Comparison of ENCODE assay signal across 18 cellular contexts in the genomic region with DNA sequence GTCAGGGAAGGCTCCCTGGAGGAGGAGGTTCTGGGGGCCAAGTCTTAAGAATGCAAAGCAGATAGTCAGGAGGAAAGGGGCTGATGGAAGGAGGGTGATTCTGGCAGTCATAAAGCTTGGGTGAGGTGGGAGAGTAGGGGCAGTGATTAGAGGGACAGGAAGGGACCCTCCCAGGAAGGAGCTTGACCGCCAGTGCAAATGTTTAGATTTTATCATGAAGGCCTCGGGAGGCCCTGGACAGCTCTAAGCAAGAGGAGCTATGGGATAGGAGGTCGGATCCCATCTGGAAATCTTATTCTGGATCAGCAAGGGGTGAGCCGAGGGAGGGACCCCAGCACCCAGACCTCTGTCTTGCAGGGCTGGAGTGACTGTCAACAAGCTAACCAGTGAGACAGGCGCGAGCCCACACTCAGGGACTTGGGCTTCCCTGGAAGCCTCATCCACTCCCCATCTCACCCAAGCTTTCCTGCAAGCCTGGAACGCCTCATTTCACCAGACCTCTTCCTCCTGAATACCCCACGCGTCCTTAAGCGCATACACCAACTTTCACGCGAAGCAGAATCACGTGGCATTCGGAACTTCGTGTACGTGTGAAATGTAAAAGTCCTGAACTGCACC. TPM values are rescaled to one million over a fixed set of nuclear protein-coding genes. Genes with fewer than 3 reads are reported as not detected.
DNase-seq lines count a peak whose midpoint lies in the region; ATAC-seq, FAIRE-seq and TF ChIP-seq lines count a peak whose summit lies in the region.
"Had no signal": no experiment of that assay in that cellular context is flagged by ENCODE, and none has a peak within 500 bp of the region (broad histone marks: within the 10 kb centered on the region; RNA-seq: fewer than 3 reads in every experiment).

No MANE protein-coding gene starts in this region.

- no peak overlapping the region for H3K4me3 ChIP-seq in SK-N-SH (ENCODE audit: low read depth in 2 of 2, low read length in 1 of 2)
- H3K4me3 ChIP-seq in GM23338 = no peak overlapping the region
- no peak overlapping the region for H3K4me3 ChIP-seq in H1 (ENCODE audit: extremely low read depth in 1 of 4, insufficient read depth in 2 of 4, low read depth in 3 of 4, low read length in 4 of 4)

- TF ChIP-seq EP300 in SK-N-SH (IDR thresholded peaks at IDR 0.05; ENCODE audit: borderline replicate concordance in 1 of 2, low read depth in 1 of 2, low read length in 1 of 2) = no peak
- TF ChIP-seq EP300 in H1 (IDR thresholded peaks at IDR 0.05; ENCODE audit: borderline replicate concordance in 1 of 2, low read depth in 2 of 2, low read length in 2 of 2) = no peak

- no peak for TF ChIP-seq POLR2A in H1 (IDR thresholded peaks at IDR 0.05; ENCODE audit: control extremely low read depth in 1 of 2, low read depth in 2 of 2, low read length in 2 of 2)
- TF ChIP-seq POLR2A in erythroblast (IDR thresholded peaks at IDR 0.05; ENCODE audit: low read length) = no peak

- H3K36me3 Mint-ChIP-seq in GM23338 (ENCODE audit: low read depth) = no peaks in the 10 kb centered on the region; the same call in 2 of the 3 replicates
- no peaks in the 10 kb centered on the region for H3K36me3 Mint-ChIP-seq in activated CD4-positive, alpha-beta memory T cell treated with anti-CD3 and anti-CD28 coated beads, Interleukin-2, amount 10 ng/mL, durations not matched to agents 7 days and 5 days (ENCODE audit: low read depth)
- H3K36me3 Mint-ChIP-seq: IgD-negative memory B cell had no signal

- peak overlapping the region; percentile 17; the same call in 1 of the 2 replicates for H2BK12ac ChIP-seq in H1 (ENCODE audit: low read depth, low read length)

- ATAC-seq in SK-N-SH treated with all-trans-retinoic acid at 6 μM for 48 hours (no peak), GM23338 (no peak)

- no peak overlapping the region for H2BK15ac ChIP-seq in H1 (ENCODE audit: low read length)

- no peak overlapping the region for H4K91ac ChIP-seq in H1 (replicated peaks; ENCODE audit: insufficient read length, low read length)

- H4K20me1 ChIP-seq in SK-N-SH (ENCODE audit: insufficient read depth) (no peaks in the 10 kb centered on the region), GM23338 (replicated peaks; ENCODE audit: insufficient read depth) (no peaks in the 10 kb centered on the region), H1 (replicated peaks in 1 of 2; ENCODE audit: control insufficient read depth in 1 of 2, insufficient read depth in 2 of 2, low read length in 2 of 2) (peaks cover 0 to 1% of the 10 kb centered on the region in 2 experiments)

- POLR2A ChIA-PET in SK-N-SH (lab: Yijun Ruan, JAX) (interaction anchor here (0.9 kb wide), 1 partner anchor 77 kb away, joined by 3 read pairs; no protein-coding TSS in a partner anchor), H1 (lab: Charles Lee; ENCODE audit: partially characterized antibody) (interaction anchor here (0.7 to 1.8 kb wide), 2 partner anchors 50 to 53 kb away, joined by 3 to 4 read pairs; no protein-coding TSS in a partner anchor)
- POLR2A ChIA-PET in activated CD4-positive, alpha-beta memory T cell treated with anti-CD3 and anti-CD28 coated beads, Interleukin-2, amount 10 ng/mL, durations not matched to agents 7 days and 5 days (lab: Charles Lee) = no interaction called here

- peak overlapping the region; percentile 8; the same call in 1 of the 2 replicates for H3K27ac Mint-ChIP-seq in GM23338
- H3K27ac Mint-ChIP-seq in activated CD4-positive, alpha-beta memory T cell treated with anti-CD3 and anti-CD28 coated beads, Interleukin-2, amount 10 ng/mL, durations not matched to agents 7 days and 5 days = no peak overlapping the region
- H3K27ac Mint-ChIP-seq: B cell; CD4-positive, alpha-beta memory T cell; IgD-negative memory B cell had no signal

- H3K9me3 ChIP-seq in SK-N-SH (no peaks in the 10 kb centered on the region), H1 (ENCODE audit: insufficient read depth in 2 of 2, low read depth in 1 of 2, low read length in 1 of 2) (no peaks in the 10 kb centered on the region; a peak in 1 of 4 replicates)

- H3K79me2 ChIP-seq in SK-N-SH (ENCODE audit: insufficient read depth) (no peaks in the 10 kb centered on the region), GM23338 (replicated peaks; ENCODE audit: insufficient read depth) (no peaks in the 10 kb centered on the region), H1 (ENCODE audit: control insufficient read depth in 1 of 2, insufficient read depth in 2 of 2, low read length in 2 of 2) (no peaks in the 10 kb centered on the region)

- H3K9ac ChIP-seq in SK-N-SH = no peak overlapping the region
- H3K9ac ChIP-seq in H1 (replicated peaks in 1 of 4; ENCODE audit: extremely low read depth in 1 of 4, low read depth in 3 of 4, low read length in 3 of 4) = no peak overlapping the region

- H3K23me2 ChIP-seq in H1 (ENCODE audit: low read depth, low read length) = peaks cover 7% of the 10 kb centered on the region; the same call in 1 of the 2 replicates

- H3K14ac ChIP-seq in H1 (ENCODE audit: insufficient read length) = no peak overlapping the region

- H3K4me3 Mint-ChIP-seq in GM23338 = no peak overlapping the region
- H3K4me3 Mint-ChIP-seq in activated CD4-positive, alpha-beta memory T cell treated with anti-CD3 and anti-CD28 coated beads, Interleukin-2, amount 10 ng/mL, durations not matched to agents 7 days and 5 days = no peak overlapping the region
- H3K4me3 Mint-ChIP-seq: B cell; CD4-positive, alpha-beta memory T cell; IgD-negative memory B cell had no signal

- peaks cover 3% of the 10 kb centered on the region; the same call in 1 of the 3 replicates for H3K9me3 Mint-ChIP-seq in GM23338
- no peaks in the 10 kb centered on the region for H3K9me3 Mint-ChIP-seq in activated CD4-positive, alpha-beta memory T cell treated with anti-CD3 and anti-CD28 coated beads, Interleukin-2, amount 10 ng/mL, durations not matched to agents 7 days and 5 days

- H3K18ac ChIP-seq in H1 (ENCODE audit: extremely low read depth, low read length) = no peak overlapping the region

- no peak overlapping the region for H3K4me2 ChIP-seq in SK-N-SH
- no peak overlapping the region for H3K4me2 ChIP-seq in GM23338
- no peak overlapping the region for H3K4me2 ChIP-seq in H1 (ENCODE audit: insufficient read depth in 1 of 2, low read depth in 2 of 2, low read length in 2 of 2)

- H3K4me1 ChIP-seq in SK-N-SH (ENCODE audit: control insufficient read depth in 1 of 2, insufficient read depth in 2 of 2, low read depth in 1 of 2, low read length in 1 of 2) = peaks cover 0 to 21% of the 10 kb centered on the region in 2 experiments; a peak in 1 of 4 replicates
- H3K4me1 ChIP-seq in GM23338 (ENCODE audit: insufficient read depth) = no peaks in the 10 kb centered on the region
- H3K4me1 ChIP-seq in H1 (replicated peaks in 1 of 4; ENCODE audit: control insufficient read depth in 3 of 4, insufficient read depth in 4 of 4, low read length in 3 of 4) = no peaks in the 10 kb centered on the region

- H3K9me2 ChIP-seq in SK-N-SH (no peaks in the 10 kb centered on the region), GM23338 (ENCODE audit: insufficient read depth) (peaks cover 11% of the 10 kb centered on the region)

- H3K23ac ChIP-seq in H1 (ENCODE audit: insufficient read length) = no peak overlapping the region

- H3K27ac ChIP-seq in SK-N-SH (ENCODE audit: low read depth in 2 of 2, low read length in 1 of 2) (no peak overlapping the region), GM23338 (ENCODE audit: low read depth) (no peak overlapping the region), H1 (ENCODE audit: low read depth, low read length) (no peak overlapping the region)
- H3K27ac ChIP-seq: 22Rv1 had no signal

- no peak overlapping the region for H2BK120ac ChIP-seq in H1 (replicated peaks; ENCODE audit: low read depth, low read length)

- 0 out of 2 replicates have a peak, but pooled peaks cover 2% of the 10 kb centered on the region for H3K79me1 ChIP-seq in H1 (ENCODE audit: low read depth, low read length)

- no peak for TF ChIP-seq CTCF in SK-N-SH (IDR thresholded peaks at IDR 0.05)
- no peak for TF ChIP-seq CTCF in GM23338 (conservative IDR thresholded peaks at IDR 0.05; ENCODE audit: low read depth in 2 of 2)
- TF ChIP-seq CTCF in H1 (IDR thresholded peaks at IDR 0.05; ENCODE audit: control extremely low read depth in 1 of 3, insufficient read depth in 1 of 3, low read depth in 1 of 3, low read length in 3 of 3) = no peak

- FAIRE-seq in H1 (lab: Jason Lieb, UNC) = no peak
- FAIRE-seq: D721Med had no signal

- H3K27me3 Mint-ChIP-seq in GM23338 (ENCODE audit: insufficient read depth, low read depth, poor library complexity) = peaks cover 12% of the 10 kb centered on the region
- H3K27me3 Mint-ChIP-seq in activated CD4-positive, alpha-beta memory T cell treated with anti-CD3 and anti-CD28 coated beads, Interleukin-2, amount 10 ng/mL, durations not matched to agents 7 days and 5 days = peaks cover 21% of the 10 kb centered on the region

- no peaks in the 10 kb centered on the region for H3K36me3 ChIP-seq in SK-N-SH (replicated peaks in 1 of 2; ENCODE audit: control insufficient read depth in 1 of 2, insufficient read depth in 2 of 2, low read length in 1 of 2)
- no peaks in the 10 kb centered on the region for H3K36me3 ChIP-seq in GM23338 (ENCODE audit: insufficient read depth)
- H3K36me3 ChIP-seq in H1 (ENCODE audit: control insufficient read depth in 2 of 4, insufficient read depth in 4 of 4, low read length in 3 of 4) = no peaks in the 10 kb centered on the region

- peak; percentile 50 for DNase-seq in SK-N-SH
- no peak for DNase-seq in GM23338 (ENCODE audit: low spot score)
- DNase-seq in H1 (ENCODE audit: low read depth in 1 of 2, low spot score in 2 of 2) = no peak
- DNase-seq in posterior vena cava (ENCODE audit: low spot score) = peak; percentile 38
- DNase-seq in erythroblast (lab: John Stamatoyannopoulos, UW) = no peak
- no peak for DNase-seq in activated CD4-positive, alpha-beta memory T cell treated with anti-CD3 and anti-CD28 coated beads, Interleukin-2, amount 10 ng/mL, durations not matched to agents 7 days and 5 days
- DNase-seq in AG08396 (ENCODE audit: low spot score) = no peak
- DNase-seq: ACHN; C1 segment of cervical spinal cord; CD4-positive, alpha-beta memory T cell; DMS153; DND-41; GDM1 had no signal

- H3K56ac ChIP-seq in H1 (replicated peaks; ENCODE audit: insufficient read length, low read depth, low read length) = no peak overlapping the region

- 0 out of 2 replicates have a peak overlapping the region, but pooled peaks have one; percentile 24 for H2AK5ac ChIP-seq in H1 (ENCODE audit: low read depth, low read length)

- intact Hi-C loops in posterior vena cava (cut with DNase I) = no loop called here

- no peak overlapping the region for H3K4ac ChIP-seq in H1 (replicated peaks; ENCODE audit: insufficient read length, low read depth, low read length)

- no peak for TF ChIP-seq RAD21 in SK-N-SH (IDR thresholded peaks at IDR 0.05; ENCODE audit: low read length)
- TF ChIP-seq RAD21 in H1 (IDR thresholded peaks at IDR 0.05 in 1 of 2, conservative IDR thresholded peaks at IDR 0.05 in 1 of 2; ENCODE audit: low read depth in 2 of 2, low read length in 2 of 2) = no peak

- WGBS in SK-N-SH (ENCODE audit: low lambda C conversion rate) = 73% methylated on average over 16 of the region's 16 CpGs
- 92% methylated on average over 16 of the region's 16 CpGs; no CpG with 5 or more reads in 1 of the 2 experiments for WGBS in H1 (ENCODE audit: extremely low coverage in 1 of 2, insufficient coverage in 1 of 2, insufficient read length in 1 of 2, insufficient replicate concordance in 2 of 2, low coverage in 1 of 2, low lambda C conversion rate in 2 of 2, missing lambda C conversion rate in 1 of 2), 2 experiments

- H2BK5ac ChIP-seq in H1 (ENCODE audit: low read depth, low read length) = no peak overlapping the region

- CTCF ChIA-PET in SK-N-SH (lab: Yijun Ruan, JAX) (interaction anchor here (0.9 to 9.5 kb wide), 14 partner anchors 14 to 149 kb away, joined by 3 to 92 read pairs (median 6); partner anchors contain the start of gene CBX4), H1 (lab: Charles Lee; ENCODE audit: partially characterized antibody) (interaction anchor here (0.6 to 6.7 kb wide), 14 partner anchors 9 to 1631 kb away, joined by 3 to 64 read pairs (median 5); no protein-coding TSS in a partner anchor)
- CTCF ChIA-PET in activated CD4-positive, alpha-beta memory T cell treated with anti-CD3 and anti-CD28 coated beads, Interleukin-2, amount 10 ng/mL, durations not matched to agents 7 days and 5 days (lab: Charles Lee) = interaction anchor here (1.1 kb wide), 1 partner anchor 16 kb away, joined by 3 read pairs; no protein-coding TSS in a partner anchor

- H4K5ac ChIP-seq in H1 (ENCODE audit: insufficient read length, low read depth, low read length) = no peak overlapping the region

- H2AFZ ChIP-seq in SK-N-SH (ENCODE audit: low read depth) (no peak overlapping the region), GM23338 (no peak overlapping the region), H1 (ENCODE audit: low read length) (no peak overlapping the region)

- H4K8ac ChIP-seq in H1 (ENCODE audit: extremely low read depth, insufficient read depth, low read length) = no peak overlapping the region

- H2BK20ac ChIP-seq in H1 (ENCODE audit: low read length) = no peak overlapping the region

- H3F3A ChIP-seq in SK-N-SH (replicated peaks; ENCODE audit: insufficient read depth) (no peaks in the 10 kb centered on the region), GM23338 (replicated peaks; ENCODE audit: low read depth) (no peaks in the 10 kb centered on the region)

- peaks cover 4% of the 10 kb centered on the region; the same call in 1 of the 3 replicates for H3K4me1 Mint-ChIP-seq in GM23338
- no peaks in the 10 kb centered on the region for H3K4me1 Mint-ChIP-seq in activated CD4-positive, alpha-beta memory T cell treated with anti-CD3 and anti-CD28 coated beads, Interleukin-2, amount 10 ng/mL, durations not matched to agents 7 days and 5 days
- H3K4me1 Mint-ChIP-seq: B cell, IgD-negative memory B cell had no signal

- H3K27me3 ChIP-seq in SK-N-SH (ENCODE audit: insufficient read depth) (peaks cover 27% of the 10 kb centered on the region), GM23338 (ENCODE audit: insufficient read depth) (no peaks in the 10 kb centered on the region), H1 (replicated peaks in 1 of 4; ENCODE audit: control insufficient read depth in 3 of 4, extremely low read depth in 1 of 4, insufficient read depth in 3 of 4, low read length in 3 of 4) (peaks cover 0 to 3% (median 0%) of the 10 kb centered on the region in 4 experiments; a peak in 1 of 7 replicates)

RNA-seq across cellular contexts. Expression of gene CBX4, which starts 52.0 kb away (rescaled TPM):
- 16.6 and 21.9 TPM in 2 replicates for polyA plus RNA-seq in SK-N-SH (2012; rRNA removed)
- 11.0 and 13.2 TPM in 2 replicates for polyA plus RNA-seq in SK-N-SH (2012; cell fraction: cytosol; rRNA removed)
- polyA plus RNA-seq in SK-N-SH (2012; cell fraction: nucleus; rRNA removed) = 23.6 and 29.2 TPM in 2 replicates
- total RNA-seq in GM23338 (2014; rRNA removed; shearing (Covaris generic)) = 4.6 and 5.7 TPM in 2 replicates
- polyA plus RNA-seq in GM23338 (2016; fragmentation: Nextera tagmentation; extraction: Ambion mirVana) = 1.4 TPM in 2 replicates
- 3.2 and 4.0 TPM in 2 replicates for total RNA-seq in H1 (2021; fragmentation: NEBNext Ultra II Directional; extraction: Animal tissue kit (Norgen Biotek cat#: 25700))
- 1.8 and 3.6 TPM in 2 replicates for polyA plus RNA-seq in H1 (2011; rRNA removed)
- 3.5 TPM for polyA plus RNA-seq in H1 (2011; cell fraction: cytosol; rRNA removed)
- 5.3 TPM for polyA plus RNA-seq in H1 (2011; cell fraction: nucleus; rRNA removed)
- 0.79 to 2.9 TPM (median 2.4 TPM) in 4 replicates for polyA plus RNA-seq in H1 (2012, experiment 1 of 2)
- polyA plus RNA-seq in H1 (2012, experiment 2 of 2) = 1.8 TPM
- polyA plus RNA-seq in H1 (2013, experiment 1 of 2) = 2.0 TPM
- polyA plus RNA-seq in H1 (2013, experiment 2 of 2) = 1.9 TPM
- polyA minus RNA-seq in H1 (2011; rRNA and poly(A)+ RNA removed) = 1.9 and 3.6 TPM in 2 replicates
- polyA minus RNA-seq in H1 (2011; cell fraction: cytosol; rRNA and poly(A)+ RNA removed) = 13.8 TPM
- 6.5 TPM for polyA minus RNA-seq in H1 (2011; cell fraction: nucleus; rRNA and poly(A)+ RNA removed)
- 10 to 100 TPM; 11.5 to 14.4 TPM for total RNA-seq in posterior vena cava
- 10 to 100 TPM; 34.4 to 36.5 TPM for total RNA-seq in activated CD4-positive, alpha-beta memory T cell treated with anti-CD3 and anti-CD28 coated beads, Interleukin-2, amount 10 ng/mL, durations not matched to agents 7 days and 5 days

Comparison
In these comparisons a context has a peak if more than half of its experiments do, and no peak if none do; other contexts are left out.
1. DNase-seq: peak in SK-N-SH (single experiment) and posterior vena cava (single experiment); none in GM23338 (single experiment), H1 (0 of 2), erythroblast (0 of 2), activated CD4-positive, alpha-beta memory T cell treated with anti-CD3 and anti-CD28 coated beads, Interleukin-2, amount 10 ng/mL, durations not matched to agents 7 days and 5 days (single experiment) and AG08396 (single experiment).